1 cellular context compared by ENCODE assay signal in genomic region chr17:78374631-78375274, GRCh38.
TF ChIP-seq lines count a peak whose summit lies in the region.

No MANE protein-coding gene starts in this region.

TF ChIP-seq in H1, 55 proteins besides CTCF, POLR2A, EP300 and RAD21:
- TF ChIP-seq HDAC2 (IDR thresholded peaks at IDR 0.05; ENCODE audit: borderline replicate concordance in 1 of 2, low read depth in 2 of 2, low read length in 2 of 2) (peak in 1 of 2 experiments; percentile 52; a peak in 2 of 4 replicates), TCF12 (IDR thresholded peaks at IDR 0.05; ENCODE audit: low read depth, low read length) (0 out of 2 replicates have a peak, but pooled peaks have one; percentile 52), ASH2L (IDR thresholded peaks at IDR 0.05; ENCODE audit: low read length) (peak; percentile 44), MAFK (IDR thresholded peaks at IDR 0.05; ENCODE audit: low read depth, low read length) (no peak), ZNF274 (IDR thresholded peaks at IDR 0.05; ENCODE audit: borderline replicate concordance, extremely low read depth, low read length) (no peak), TAF7 (optimal IDR thresholded peaks at IDR 0.05; ENCODE audit: borderline replicate concordance, low read depth, low read length) (peak; percentile 58), TEAD4 (IDR thresholded peaks at IDR 0.05; ENCODE audit: low read depth, low read length) (peak; percentile 66), TAF1 (IDR thresholded peaks at IDR 0.05; ENCODE audit: low read depth, low read length) (peak; percentile 56; the same call in 1 of the 2 replicates), SIN3A (conservative IDR thresholded peaks at IDR 0.05 in 1 of 2, IDR thresholded peaks at IDR 0.05 in 1 of 2; ENCODE audit: low read depth in 1 of 2, low read length in 2 of 2) (peak in 1 of 2 experiments; percentile 62; a peak in 2 of 4 replicates)
